In genomic region chr17:72710834-72711233, GRCh38 we compare ENCODE assay signal across 20 cellular contexts.
DNase-seq lines count a peak whose midpoint lies in the region; ATAC-seq and TF ChIP-seq lines count a peak whose summit lies in the region.
"Had no signal": no experiment of that assay in that cellular context is flagged by ENCODE, and none has a peak within 500 bp of the region (broad histone marks: within the 10 kb centered on the region; RNA-seq: fewer than 3 reads in every experiment).

No MANE protein-coding gene starts in this region.

- no peak for TF ChIP-seq POLR2A in transverse colon (IDR thresholded peaks at IDR 0.05)

- peaks cover 10% of the 10 kb centered on the region for H3K9me3 Mint-ChIP-seq in activated naive CD8-positive, alpha-beta T cell treated with anti-CD3 and anti-CD28 coated beads, Interleukin-2, amount 10 ng/mL, durations not matched to agents 7 days and 5 days
- H3K9me3 Mint-ChIP-seq in activated naive CD8-positive, alpha-beta T cell treated with anti-CD3 and anti-CD28 coated beads for 36 hours, result peaks cover 13% of the 10 kb centered on the region

- intact Hi-C loops in transverse colon (cut with DNase I; ENCODE audit: low total_unique reads), result no loop called here
- intact Hi-C loops in left ventricle myocardium superior (cut with micrococcal nuclease), result no loop called here

- peaks cover 0 to 8% of the 10 kb centered on the region in 2 donors for H3K9me3 ChIP-seq in transverse colon

- H3K27ac ChIP-seq in transverse colon, result no peak overlapping the region
- H3K27ac ChIP-seq: coronary artery, esophagus muscularis mucosa, uterus had no signal

- H3K36me3 Mint-ChIP-seq in activated naive CD8-positive, alpha-beta T cell treated with anti-CD3 and anti-CD28 coated beads, Interleukin-2, amount 10 ng/mL, durations not matched to agents 7 days and 5 days, result peaks cover 23% of the 10 kb centered on the region
- peaks cover 31% of the 10 kb centered on the region for H3K36me3 Mint-ChIP-seq in activated naive CD8-positive, alpha-beta T cell treated with anti-CD3 and anti-CD28 coated beads for 36 hours

- 88 to 100% methylated on average over 1 of the region's 1 CpG for WGBS in transverse colon (ENCODE audit: low coverage in 1 of 2), 2 donors

- TF ChIP-seq EP300 in transverse colon (IDR thresholded peaks at IDR 0.05; ENCODE audit: low read depth), result no peak

- no peaks in the 10 kb centered on the region for H3K36me3 ChIP-seq in transverse colon
- H3K36me3 ChIP-seq: uterus had no signal

- H3K27me3 ChIP-seq in transverse colon, result no peaks in the 10 kb centered on the region
- H3K27me3 ChIP-seq: esophagus muscularis mucosa, uterus had no signal

- ATAC-seq in activated naive CD8-positive, alpha-beta T cell treated with anti-CD3 and anti-CD28 coated beads, Interleukin-2, amount 10 ng/mL, durations not matched to agents 7 days and 5 days (ENCODE audit: low read depth), result no peak
- ATAC-seq in esophagus mucosa (peak; percentile 87), left ventricle myocardium superior (no peak)

- H3K27me3 Mint-ChIP-seq in activated naive CD8-positive, alpha-beta T cell treated with anti-CD3 and anti-CD28 coated beads, Interleukin-2, amount 10 ng/mL, durations not matched to agents 7 days and 5 days, result peaks cover 5% of the 10 kb centered on the region
- H3K27me3 Mint-ChIP-seq in activated naive CD8-positive, alpha-beta T cell treated with anti-CD3 and anti-CD28 coated beads for 36 hours, result no peaks in the 10 kb centered on the region
- H3K27me3 Mint-ChIP-seq: progenitor cell of endocrine pancreas; stimulated activated naive CD8-positive, alpha-beta T cell treated with anti-CD3 and anti-CD28 coated beads, Interleukin-15, Interleukin-2, amounts not matched to agents 100 ng/mL and 50 ng/mL, for 24 hours had no signal

- H3K4me3 Mint-ChIP-seq in activated naive CD8-positive, alpha-beta T cell treated with anti-CD3 and anti-CD28 coated beads, Interleukin-2, amount 10 ng/mL, durations not matched to agents 7 days and 5 days, result peak overlapping the region; percentile 19
- H3K4me3 Mint-ChIP-seq in activated naive CD8-positive, alpha-beta T cell treated with anti-CD3 and anti-CD28 coated beads for 36 hours, result no peak overlapping the region
- H3K4me3 Mint-ChIP-seq: stimulated activated naive CD8-positive, alpha-beta T cell treated with anti-CD3 and anti-CD28 coated beads, Interleukin-15, Interleukin-2, amounts not matched to agents 100 ng/mL and 50 ng/mL, for 24 hours had no signal

- no peak overlapping the region for H3K4me3 ChIP-seq in transverse colon
- H3K4me3 ChIP-seq: coronary artery, esophagus muscularis mucosa, uterus had no signal

- in situ Hi-C loops in transverse colon (cut with MboI; ENCODE audit: low pct_ligation_motif_present in 1 of 4, low pct_unique_long_range_greater_than_20kb in 1 of 4, low sequenced_read_pairs in 3 of 4), result no loop called here

- H3K27ac Mint-ChIP-seq in activated naive CD8-positive, alpha-beta T cell treated with anti-CD3 and anti-CD28 coated beads, Interleukin-2, amount 10 ng/mL, durations not matched to agents 7 days and 5 days, result peak overlapping the region; percentile 38
- no peak overlapping the region for H3K27ac Mint-ChIP-seq in activated naive CD8-positive, alpha-beta T cell treated with anti-CD3 and anti-CD28 coated beads for 36 hours
- H3K27ac Mint-ChIP-seq: progenitor cell of endocrine pancreas; stimulated activated naive CD8-positive, alpha-beta T cell treated with anti-CD3 and anti-CD28 coated beads, Interleukin-15, Interleukin-2, amounts not matched to agents 100 ng/mL and 50 ng/mL, for 24 hours had no signal

- POLR2A ChIA-PET in activated naive CD8-positive, alpha-beta T cell treated with anti-CD3 and anti-CD28 coated beads, Interleukin-2, amount 10 ng/mL, durations not matched to agents 7 days and 5 days (lab: Charles Lee), result no interaction called here

- no peaks in the 10 kb centered on the region for H3K4me1 ChIP-seq in transverse colon
- H3K4me1 ChIP-seq: esophagus muscularis mucosa, uterus had no signal

- peaks cover 20% of the 10 kb centered on the region for H3K4me1 Mint-ChIP-seq in activated naive CD8-positive, alpha-beta T cell treated with anti-CD3 and anti-CD28 coated beads, Interleukin-2, amount 10 ng/mL, durations not matched to agents 7 days and 5 days
- peaks cover 4% of the 10 kb centered on the region for H3K4me1 Mint-ChIP-seq in activated naive CD8-positive, alpha-beta T cell treated with anti-CD3 and anti-CD28 coated beads for 36 hours

- no peak for DNase-seq in activated naive CD8-positive, alpha-beta T cell treated with anti-CD3 and anti-CD28 coated beads, Interleukin-2, amount 10 ng/mL, durations not matched to agents 7 days and 5 days
- no peak for DNase-seq in activated naive CD8-positive, alpha-beta T cell treated with anti-CD3 and anti-CD28 coated beads for 36 hours
- DNase-seq in NOMO-1 treated with DMSO at 0.1 percent for 48 hours (lab: John Stamatoyannopoulos, UW; ENCODE audit: unreplicated experiment) (peak; percentile 78), ureter (ENCODE audit: low spot score) (peak; percentile 48), transverse colon (no peak), NCI-H2107 treated with DMSO at 0.1 percent for 48 hours (lab: John Stamatoyannopoulos, UW; ENCODE audit: unreplicated experiment) (no peak), left ventricle myocardium superior (no peak)
- DNase-seq: activated CD4-positive, alpha-beta T cell treated with anti-CD3 and anti-CD28 coated beads for 4 hours; GF-D8; HCEC 1CT; left colon; MM.1S; NCI-H526 treated with DMSO at 0.1 percent for 48 hours; stimulated activated CD4-positive, alpha-beta T cell treated with anti-CD3 and anti-CD28 coated beads, Interleukin-12 subunit alpha, Interleukin-12 subunit beta, amount 100 ng/mL, for 4 hours; uterus had no signal

- no peak for TF ChIP-seq CTCF in transverse colon (IDR thresholded peaks at IDR 0.05)

Comparison
In these comparisons a context has a peak if more than half of its experiments do, and no peak if none do; other contexts are left out.
1. DNase-seq: peak in NOMO-1 treated with DMSO at 0.1 percent for 48 hours (single experiment) and ureter (single experiment); none in activated naive CD8-positive, alpha-beta T cell treated with anti-CD3 and anti-CD28 coated beads, Interleukin-2, amount 10 ng/mL, durations not matched to agents 7 days and 5 days (single experiment), activated naive CD8-positive, alpha-beta T cell treated with anti-CD3 and anti-CD28 coated beads for 36 hours (single experiment), transverse colon (single experiment), NCI-H2107 treated with DMSO at 0.1 percent for 48 hours (single experiment) and left ventricle myocardium superior (single experiment).